19 cellular contexts compared by ENCODE assay signal in the genomic region with DNA sequence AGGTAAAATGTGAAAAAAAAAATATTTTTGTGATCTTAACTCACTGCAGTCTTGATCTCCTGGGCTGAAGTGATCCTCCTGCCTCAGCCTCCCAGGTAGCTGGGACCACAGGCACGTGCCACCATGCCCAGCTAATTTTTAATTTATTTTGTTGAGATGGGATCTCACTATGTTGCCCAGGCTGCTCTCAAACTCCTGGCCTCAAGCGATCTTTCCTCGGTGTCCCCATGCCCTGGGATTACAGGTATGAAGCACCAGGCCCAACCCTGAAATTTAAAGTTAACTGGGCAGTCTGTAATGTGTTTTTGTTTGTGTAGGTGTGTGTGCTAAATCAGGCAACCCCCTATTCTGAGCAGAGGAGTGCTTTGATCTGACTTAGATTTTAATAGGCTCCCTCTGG. TPM values are rescaled to one million over a fixed set of nuclear protein-coding genes. Genes with fewer than 3 reads are reported as not detected.
A peak's percentile ranks its signal among the peaks of the same experiment; 100 is the strongest.
DNase-seq lines count a peak whose midpoint lies in the region; ATAC-seq, FAIRE-seq and TF ChIP-seq lines count a peak whose summit lies in the region.
"Had no signal": no experiment of that assay in that cellular context is flagged by ENCODE, and none has a peak within 500 bp of the region (broad histone marks: within the 10 kb centered on the region; RNA-seq: fewer than 3 reads in every experiment).

No MANE protein-coding gene starts in this region.

- no peaks in the 10 kb centered on the region for H3K79me2 ChIP-seq in ACC112 (ENCODE audit: control insufficient read depth, insufficient read depth, low read length, unreplicated experiment)
- H3K79me2 ChIP-seq in GM12878 (ENCODE audit: control insufficient read depth, insufficient read depth, low read length): no peaks in the 10 kb centered on the region
- H3K79me2 ChIP-seq in trophoblast cell (ENCODE audit: control insufficient read depth, insufficient read depth, low read length, poor library complexity): no peaks in the 10 kb centered on the region

- 42% methylated on average over 3 of the region's 3 CpGs for WGBS in GM12878 (ENCODE audit: insufficient coverage, insufficient replicate concordance, low lambda C conversion rate, missing lambda C conversion rate)
- WGBS in trophoblast cell (ENCODE audit: extremely low coverage, insufficient coverage, insufficient read length): no CpG with 5 or more reads among the region's 3 CpGs

- no peak overlapping the region for H4K12ac ChIP-seq in trophoblast cell (ENCODE audit: low read depth, low read length)

- H3K23ac ChIP-seq in trophoblast cell (ENCODE audit: low read length): no peak overlapping the region

- BruUV-seq in GM12878 (replicated peaks; lab: Mats Ljungman, UMichigan): no TSS peak

- CTCF ChIA-PET in GM12878 (lab: Yijun Ruan, JAX): interaction anchor here (1.5 to 2.5 kb wide), 6 partner anchors 10 to 177 kb away, joined by 4 to 21 read pairs (median 7); no protein-coding TSS in a partner anchor

- SMC1A ChIA-PET in GM12878 (lab: Charles Lee; ENCODE audit: uncharacterized antibody, unreplicated experiment): interaction anchor here (0.6 to 1.4 kb wide), 3 partner anchors 28 to 68 kb away, joined by 3 to 4 read pairs (median 4); no protein-coding TSS in a partner anchor

- H2AFZ ChIP-seq in ACC112 (ENCODE audit: low read length, unreplicated experiment) (no peak overlapping the region), GM12878 (ENCODE audit: control insufficient read depth, low read depth, low read length) (no peak overlapping the region), trophoblast cell (ENCODE audit: insufficient read depth, low read length, poor library complexity) (no peak overlapping the region)

- H3K18ac ChIP-seq in trophoblast cell (ENCODE audit: low read length): no peak overlapping the region

- peaks cover 15% of the 10 kb centered on the region for H3K4me1 ChIP-seq in ACC112 (ENCODE audit: control insufficient read depth, insufficient read depth, low read length, unreplicated experiment)
- peaks cover 7% of the 10 kb centered on the region for H3K4me1 ChIP-seq in GM12878 (ENCODE audit: control insufficient read depth, insufficient read depth, low read length)
- peaks cover 0 to 2% of the 10 kb centered on the region in 2 experiments for H3K4me1 ChIP-seq in trophoblast cell (ENCODE audit: control insufficient read depth in 1 of 2, insufficient read depth in 2 of 2, low read length in 2 of 2)
- peaks cover 8% of the 10 kb centered on the region for H3K4me1 ChIP-seq in left ventricle myocardium inferior

- no peaks in the 10 kb centered on the region for H4K20me1 ChIP-seq in GM12878 (ENCODE audit: control insufficient read depth, insufficient read depth)

- H3K9ac ChIP-seq in GM12878 (ENCODE audit: control insufficient read depth, insufficient read depth, low read length): no peak overlapping the region
- H3K9ac ChIP-seq in trophoblast cell (ENCODE audit: low read length): no peak overlapping the region
- H3K9ac ChIP-seq: KMS-11 had no signal

- no peaks in the 10 kb centered on the region for H3K79me1 ChIP-seq in trophoblast cell (ENCODE audit: low read length)

- no peak overlapping the region for H4K91ac ChIP-seq in trophoblast cell (ENCODE audit: low read depth, low read length)

- H4K8ac ChIP-seq in trophoblast cell (ENCODE audit: low read depth, low read length): no peak overlapping the region

- in situ Hi-C loops in GM12878 (cut with MboI): no loop called here

- no peak for TF ChIP-seq EP300 in GM12878 (IDR thresholded peaks at IDR 0.05; ENCODE audit: borderline replicate concordance in 1 of 2, control insufficient read depth in 1 of 2, low read depth in 2 of 2, low read length in 2 of 2)

- TF ChIP-seq CTCF in GM12878 (IDR thresholded peaks at IDR 0.05 in 2 of 3, conservative IDR thresholded peaks at IDR 0.05 in 1 of 3; ENCODE audit: control insufficient read depth in 2 of 3, extremely low read depth in 1 of 3, insufficient read depth in 1 of 3, low read depth in 3 of 3, low read length in 3 of 3) (no peak), left ventricle myocardium inferior (IDR thresholded peaks at IDR 0.05; ENCODE audit: borderline replicate concordance) (no peak)

- intact Hi-C loops in GM12878 (cut with micrococcal nuclease; ENCODE audit: unreplicated experiment) (no loop called here), left ventricle myocardium inferior (cut with micrococcal nuclease) (no loop called here)

- H2AK5ac ChIP-seq in trophoblast cell (ENCODE audit: low read length): no peak overlapping the region

- no peak overlapping the region for H3K14ac ChIP-seq in trophoblast cell (ENCODE audit: low read length)

- no peak for TF ChIP-seq RAD21 in GM12878 (IDR thresholded peaks at IDR 0.05; ENCODE audit: insufficient read depth, low read depth, low read length)

- H3K36me3 ChIP-seq in ACC112 (ENCODE audit: insufficient read depth, low read length) (no peaks in the 10 kb centered on the region), GM12878 (ENCODE audit: control insufficient read depth in 2 of 2, insufficient read depth in 2 of 2, low read length in 1 of 2) (no peaks in the 10 kb centered on the region; a peak in 1 of 4 replicates), trophoblast cell (ENCODE audit: control insufficient read depth in 1 of 2, insufficient read depth in 2 of 2, low read length in 2 of 2) (no peaks in the 10 kb centered on the region), left ventricle myocardium inferior (no peaks in the 10 kb centered on the region)

- H3K9me3 ChIP-seq in GM12878 (replicated peaks; ENCODE audit: control insufficient read depth, insufficient read depth, low read length) (no peaks in the 10 kb centered on the region; the same call in 2 of the 3 replicates), trophoblast cell (ENCODE audit: insufficient read depth, low read depth, low read length) (no peaks in the 10 kb centered on the region), left ventricle myocardium inferior (replicated peaks) (no peaks in the 10 kb centered on the region)

- RAD21 ChIA-PET in GM12878 (lab: Charles Lee; ENCODE audit: unreplicated experiment): no interaction called here

- H2BK12ac ChIP-seq in trophoblast cell (ENCODE audit: low read length): no peak overlapping the region

- DNase-seq in GM12878 (ENCODE audit: low read depth, low spot score): no peak
- no peak for DNase-seq in trophoblast cell
- DNase-seq in left ventricle myocardium inferior: no peak
- DNase-seq: DMS 273 treated with DMSO at 0.1 percent for 48 hours, GF-D8, NCI-H1092, NCI-H146, NCI-H2081, NCI-H774, PC-3 had no signal

- peak; percentile 10; the same call in 2 of the 3 replicates for ATAC-seq in GM12878
- ATAC-seq: PC-3 had no signal

- no peak overlapping the region for H2BK5ac ChIP-seq in trophoblast cell (ENCODE audit: low read depth, low read length, poor library complexity)

- no peak overlapping the region for H2BK120ac ChIP-seq in trophoblast cell (ENCODE audit: insufficient read depth, low read length, poor library complexity)

- no peak for TF ChIP-seq POLR2A in GM12878 (IDR thresholded peaks at IDR 0.05; ENCODE audit: low read depth, low read length)

- H3K27me3 ChIP-seq in ACC112 (ENCODE audit: insufficient read depth, low read length) (no peaks in the 10 kb centered on the region), GM12878 (replicated peaks in 1 of 2; ENCODE audit: control insufficient read depth in 2 of 2, insufficient read depth in 2 of 2, low read length in 1 of 2) (no peaks in the 10 kb centered on the region), trophoblast cell (ENCODE audit: insufficient read depth, low read length) (no peaks in the 10 kb centered on the region), left ventricle myocardium inferior (ENCODE audit: low read depth) (peaks cover 30% of the 10 kb centered on the region)

- H3K4me3 ChIP-seq in ACC112 (ENCODE audit: low read depth, low read length) (no peak overlapping the region), GM12878 (no peak overlapping the region), trophoblast cell (ENCODE audit: low read depth, low read length) (no peak overlapping the region), left ventricle myocardium inferior (no peak overlapping the region)

- FAIRE-seq in GM12878 (lab: Jason Lieb, UNC): no peak
- FAIRE-seq: GM12892, GM19239, H54 had no signal

- H3K4me2 ChIP-seq in GM12878 (ENCODE audit: control insufficient read depth, insufficient read depth) (no peak overlapping the region), trophoblast cell (ENCODE audit: low read length) (no peak overlapping the region)
- H3K4me2 ChIP-seq: KMS-11 had no signal

- POLR2A ChIA-PET in GM12878 (lab: Charles Lee): no interaction called here

- no peak overlapping the region for H3K4ac ChIP-seq in trophoblast cell (ENCODE audit: low read depth, low read length)

- H3K27ac ChIP-seq in ACC112 (ENCODE audit: low read depth, low read length) (peak overlapping the region; percentile 63), GM12878 (ENCODE audit: control insufficient read depth, insufficient read depth) (no peak overlapping the region), trophoblast cell (ENCODE audit: low read depth, low read length) (no peak overlapping the region), left ventricle myocardium inferior (replicated peaks) (no peak overlapping the region)
- H3K27ac ChIP-seq: KMS-11 had no signal

RNA-seq across cellular contexts. Expression of a gene that starts 3.4 kb away (rescaled TPM):
- 1.2 and 1.5 TPM in 2 replicates for total RNA-seq in GM12878 (2013; cell fraction: nucleolus; rRNA removed)
- total RNA-seq in GM12878 (2014; rRNA removed): 0.05 and 0.17 TPM in 2 replicates
- 0.04 and 0.09 TPM in 2 replicates for total RNA-seq in GM12878 (2014; rRNA removed; fragmentation: Illumina TruSeq; extraction: Trizol)
- total RNA-seq in GM12878 (2021): 0.13 and 0.26 TPM in 2 replicates
- polyA plus RNA-seq in GM12878 (2011; ENCODE audit: low read depth): 0.10 TPM
- 0.40 and 1.5 TPM in 2 replicates for polyA plus RNA-seq in GM12878 (2011; rRNA removed)
- 1.1 and 1.3 TPM in 2 replicates for polyA plus RNA-seq in GM12878 (2011; cell fraction: cytosol; rRNA removed)
- polyA plus RNA-seq in GM12878 (2011; cell fraction: nucleus; rRNA removed): 0.55 and 1.2 TPM in 2 replicates
- polyA plus RNA-seq in GM12878 (2012): 0.32 and 0.46 TPM in 2 replicates
- 0.15 TPM in 1 of 2 replicates, not detected in the other for polyA plus RNA-seq in GM12878 (2014; fragmentation: Illumina TruSeq; extraction: Trizol)
- under 1 TPM; 0.07 to 0.19 TPM for polyA plus RNA-seq in GM12878 (2014; fragmentation: Nextera tagmentation; extraction: Ambion mirVana)
- 0.06 and 0.15 TPM in 2 replicates for polyA plus RNA-seq in GM12878 (2014; rRNA removed)
- polyA plus RNA-seq in GM12878 (2016; fragmentation: Nextera tagmentation; extraction: Ambion mirVana): under 1 TPM; 0.27 to 0.29 TPM
- polyA minus RNA-seq in GM12878 (2011; rRNA and poly(A)+ RNA removed): 0.67 and 1.9 TPM in 2 replicates
- polyA minus RNA-seq in GM12878 (2011; cell fraction: cytosol; rRNA and poly(A)+ RNA removed): 0.94 and 2.4 TPM in 2 replicates
- 0.12 and 0.19 TPM in 2 replicates for polyA minus RNA-seq in GM12878 (2011; cell fraction: nucleus; rRNA and poly(A)+ RNA removed)
- polyA plus RNA-seq in trophoblast cell (2013): 0.19 and 0.35 TPM in 2 replicates
- 3.9 TPM for total RNA-seq in left ventricle myocardium inferior
- total RNA-seq: Daoy, M059J, PC-3 had no signal

RNA-seq across cellular contexts. Expression of a gene that starts 25.7 kb away (rescaled TPM):
- total RNA-seq in GM12878 (2013; cell fraction: nucleolus; rRNA removed): not detected in 2 replicates
- total RNA-seq in GM12878 (2014; rRNA removed) (0.11 TPM in 1 of 2 replicates, not detected in the other), GM12878 (2014; rRNA removed; fragmentation: Illumina TruSeq; extraction: Trizol) (not detected in 2 replicates), GM12878 (2021) (not detected in 2 replicates), left ventricle myocardium inferior (0.38 TPM)
- polyA plus RNA-seq in GM12878 (2011; ENCODE audit: low read depth): not detected
- polyA plus RNA-seq in GM12878 (2011; rRNA removed) (0.01 TPM in 1 of 2 replicates, not detected in the other), GM12878 (2014; fragmentation: Illumina TruSeq; extraction: Trizol) (not detected in 2 replicates), GM12878 (2014; fragmentation: Nextera tagmentation; extraction: Ambion mirVana) (not detected), GM12878 (2014; rRNA removed) (not detected in 2 replicates), GM12878 (2016; fragmentation: Nextera tagmentation; extraction: Ambion mirVana) (not detected)
- polyA plus RNA-seq in GM12878 (2011; cell fraction: cytosol; rRNA removed): under 0.01 TPM in 1 of 2 replicates, not detected in the other
- polyA plus RNA-seq in GM12878 (2011; cell fraction: nucleus; rRNA removed): 0.10 and 0.13 TPM in 2 replicates
- not detected in 2 replicates for polyA plus RNA-seq in GM12878 (2012)
- polyA minus RNA-seq in GM12878 (2011; rRNA and poly(A)+ RNA removed): 0.07 TPM in 1 of 2 replicates, not detected in the other
- polyA minus RNA-seq in GM12878 (2011; cell fraction: cytosol; rRNA and poly(A)+ RNA removed): not detected in 2 replicates
- not detected in 2 replicates for polyA minus RNA-seq in GM12878 (2011; cell fraction: nucleus; rRNA and poly(A)+ RNA removed)
- not detected in 2 replicates for polyA plus RNA-seq in trophoblast cell (2013)
- total RNA-seq: A673, NCI-H460, PC-3 had no signal

RNA-seq across cellular contexts. Expression of a gene that starts 31.6 kb away (rescaled TPM):
- total RNA-seq in GM12878 (2013; cell fraction: nucleolus; rRNA removed): 1.2 and 2.7 TPM in 2 replicates
- 2.0 and 2.1 TPM in 2 replicates for total RNA-seq in GM12878 (2014; rRNA removed)
- 0.51 and 0.63 TPM in 2 replicates for total RNA-seq in GM12878 (2014; rRNA removed; fragmentation: Illumina TruSeq; extraction: Trizol)
- total RNA-seq in GM12878 (2021): 6.1 and 6.8 TPM in 2 replicates
- 0.46 TPM for polyA plus RNA-seq in GM12878 (2011; ENCODE audit: low read depth)
- 0.40 and 0.86 TPM in 2 replicates for polyA plus RNA-seq in GM12878 (2011; rRNA removed)
- 1.2 and 1.5 TPM in 2 replicates for polyA plus RNA-seq in GM12878 (2011; cell fraction: cytosol; rRNA removed)
- polyA plus RNA-seq in GM12878 (2011; cell fraction: nucleus; rRNA removed): 4.8 and 6.7 TPM in 2 replicates
- polyA plus RNA-seq in GM12878 (2012): 3.8 and 5.8 TPM in 2 replicates
- 0.30 and 0.57 TPM in 2 replicates for polyA plus RNA-seq in GM12878 (2014; fragmentation: Illumina TruSeq; extraction: Trizol)
- polyA plus RNA-seq in GM12878 (2014; fragmentation: Nextera tagmentation; extraction: Ambion mirVana): under 1 TPM in 1 of 2 experiments, not detected in 1; 0.58 TPM
- polyA plus RNA-seq in GM12878 (2014; rRNA removed): 4.5 and 4.8 TPM in 2 replicates
- 1 to 10 TPM; 1.1 to 1.4 TPM for polyA plus RNA-seq in GM12878 (2016; fragmentation: Nextera tagmentation; extraction: Ambion mirVana)
- polyA minus RNA-seq in GM12878 (2011; rRNA and poly(A)+ RNA removed): 0.57 TPM in 1 of 2 replicates, not detected in the other
- 0.94 TPM in 1 of 2 replicates, not detected in the other for polyA minus RNA-seq in GM12878 (2011; cell fraction: cytosol; rRNA and poly(A)+ RNA removed)
- 1.5 and 2.1 TPM in 2 replicates for polyA minus RNA-seq in GM12878 (2011; cell fraction: nucleus; rRNA and poly(A)+ RNA removed)
- polyA plus RNA-seq in trophoblast cell (2013): 13.7 and 14.5 TPM in 2 replicates
- 12.2 TPM for total RNA-seq in left ventricle myocardium inferior

RNA-seq across cellular contexts. Expression of a gene that starts 42.8 kb away (rescaled TPM):
- 56.8 and 61.6 TPM in 2 replicates for total RNA-seq in GM12878 (2013; cell fraction: nucleolus; rRNA removed)
- total RNA-seq in GM12878 (2014; rRNA removed): 11.1 and 15.9 TPM in 2 replicates
- total RNA-seq in GM12878 (2014; rRNA removed; fragmentation: Illumina TruSeq; extraction: Trizol): 5.6 and 5.7 TPM in 2 replicates
- 14.3 and 16.9 TPM in 2 replicates for total RNA-seq in GM12878 (2021)
- 2.8 TPM for polyA plus RNA-seq in GM12878 (2011; ENCODE audit: low read depth)
- 2.6 and 5.9 TPM in 2 replicates for polyA plus RNA-seq in GM12878 (2011; rRNA removed)
- 6.4 and 10.5 TPM in 2 replicates for polyA plus RNA-seq in GM12878 (2011; cell fraction: cytosol; rRNA removed)
- polyA plus RNA-seq in GM12878 (2011; cell fraction: nucleus; rRNA removed): 58.1 and 60.3 TPM in 2 replicates
- 7.0 and 10.0 TPM in 2 replicates for polyA plus RNA-seq in GM12878 (2012)
- polyA plus RNA-seq in GM12878 (2014; fragmentation: Illumina TruSeq; extraction: Trizol): 2.3 and 5.5 TPM in 2 replicates
- under 1 TPM; 0.19 to 0.37 TPM for polyA plus RNA-seq in GM12878 (2014; fragmentation: Nextera tagmentation; extraction: Ambion mirVana)
- 15.2 and 19.3 TPM in 2 replicates for polyA plus RNA-seq in GM12878 (2014; rRNA removed)
- 10 to 100 TPM; 15.7 to 16.7 TPM for polyA plus RNA-seq in GM12878 (2016; fragmentation: Nextera tagmentation; extraction: Ambion mirVana)
- polyA minus RNA-seq in GM12878 (2011; rRNA and poly(A)+ RNA removed): 6.4 and 12.9 TPM in 2 replicates
- 6.5 and 6.7 TPM in 2 replicates for polyA minus RNA-seq in GM12878 (2011; cell fraction: cytosol; rRNA and poly(A)+ RNA removed)
- polyA minus RNA-seq in GM12878 (2011; cell fraction: nucleus; rRNA and poly(A)+ RNA removed): 15.4 and 23.4 TPM in 2 replicates
- 10.9 and 11.6 TPM in 2 replicates for polyA plus RNA-seq in trophoblast cell (2013)
- total RNA-seq in left ventricle myocardium inferior: 8.1 TPM

RNA-seq across cellular contexts. Expression of a gene that starts 50.0 kb away (rescaled TPM):
- 10.2 and 14.9 TPM in 2 replicates for total RNA-seq in GM12878 (2013; cell fraction: nucleolus; rRNA removed)
- total RNA-seq in GM12878 (2014; rRNA removed) (6.4 and 7.1 TPM in 2 replicates), GM12878 (2014; rRNA removed; fragmentation: Illumina TruSeq; extraction: Trizol) (2.9 and 4.9 TPM in 2 replicates), GM12878 (2021) (16.7 and 17.5 TPM in 2 replicates), left ventricle myocardium inferior (21.6 TPM)
- 5.3 TPM for polyA plus RNA-seq in GM12878 (2011; ENCODE audit: low read depth)
- polyA plus RNA-seq in GM12878 (2011; rRNA removed) (3.3 and 3.9 TPM in 2 replicates), GM12878 (2014; fragmentation: Illumina TruSeq; extraction: Trizol) (1.7 and 7.7 TPM in 2 replicates), GM12878 (2014; fragmentation: Nextera tagmentation; extraction: Ambion mirVana) (under 1 TPM in 1 of 2 experiments, not detected in 1; 0.18 TPM), GM12878 (2014; rRNA removed) (10.1 and 13.2 TPM in 2 replicates), GM12878 (2016; fragmentation: Nextera tagmentation; extraction: Ambion mirVana) (1 to 10 TPM; 6.9 to 9.1 TPM)
- 4.2 and 4.4 TPM in 2 replicates for polyA plus RNA-seq in GM12878 (2011; cell fraction: cytosol; rRNA removed)
- polyA plus RNA-seq in GM12878 (2011; cell fraction: nucleus; rRNA removed): 5.0 and 13.4 TPM in 2 replicates
- 13.9 and 24.3 TPM in 2 replicates for polyA plus RNA-seq in GM12878 (2012)
- 3.0 and 4.8 TPM in 2 replicates for polyA minus RNA-seq in GM12878 (2011; rRNA and poly(A)+ RNA removed)
- 1.2 and 1.6 TPM in 2 replicates for polyA minus RNA-seq in GM12878 (2011; cell fraction: cytosol; rRNA and poly(A)+ RNA removed)
- 2.0 and 2.3 TPM in 2 replicates for polyA minus RNA-seq in GM12878 (2011; cell fraction: nucleus; rRNA and poly(A)+ RNA removed)
- polyA plus RNA-seq in trophoblast cell (2013): 57.9 and 62.1 TPM in 2 replicates
